22 cellular contexts compared by ENCODE assay signal in the genomic region with DNA sequence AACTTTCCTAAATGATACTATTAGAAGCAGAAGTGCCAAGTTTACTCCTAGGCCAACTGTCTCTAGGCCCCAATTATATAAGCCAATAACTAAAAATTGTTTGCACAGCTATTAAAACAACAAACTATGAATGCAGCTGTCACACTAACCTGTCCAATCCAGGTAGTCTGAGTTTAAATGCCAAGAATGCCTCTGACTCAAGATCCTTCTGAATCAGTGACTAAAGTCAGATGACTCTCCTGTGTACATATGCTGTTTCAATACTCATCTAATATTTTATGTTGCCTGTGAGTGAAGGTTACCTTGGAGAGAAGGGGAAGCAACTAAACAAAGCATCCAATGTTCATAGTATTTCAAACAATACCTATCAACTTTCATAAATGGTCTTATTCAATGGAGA.
"Had no signal": no experiment of that assay in that cellular context is flagged by ENCODE, and none has a peak within 500 bp of the region (broad histone marks: within the 10 kb centered on the region; RNA-seq: fewer than 3 reads in every experiment).

No MANE protein-coding gene starts in this region.

- DNase-seq: activated CD4-positive, alpha-beta T cell treated with anti-CD3 and anti-CD28 coated beads for 1 hour; activated CD4-positive, alpha-beta T cell treated with anti-CD3 and anti-CD28 coated beads, Interleukin-2, amount 50 U/mL, for 1 hour; activated CD8-positive, alpha-beta T cell treated with anti-CD3 and anti-CD28 coated beads, Interleukin-2, amount 10 ng/mL, durations not matched to agents 7 days and 5 days; activated gamma-delta T cell; activated naive CD4-positive, alpha-beta T cell treated with anti-CD3 and anti-CD28 coated beads, Interleukin-2, amount 50 U/mL, for 16 hours; activated naive CD8-positive, alpha-beta T cell treated with anti-CD3 and anti-CD28 coated beads, Interleukin-2, amount 50 U/mL, for 24 hours; effector memory CD4-positive, alpha-beta T cell; esophagus squamous epithelium; heart left ventricle; lower lobe of right lung; naive B cell; nucleus accumbens; small intestine; stimulated activated CD4-positive, alpha-beta T cell treated with anti-CD3 and anti-CD28 coated beads, Interleukin-2, amount 100 ng/mL, for 24 hours; stomach; uterus had no signal

- H3K27me3 Mint-ChIP-seq: stimulated activated memory B cell treated with anti-CD40 and anti-IgM and Interleukin-4, amounts not matched to agents 10 μg/mL and 1 μg/mL and 100 μg/mL, for 72 hours had no signal

- H3K27me3 ChIP-seq: esophagus squamous epithelium, gastroesophageal sphincter, heart left ventricle, stomach, suprapubic skin, tibial nerve, uterus had no signal

- H3K9me3 ChIP-seq: esophagus squamous epithelium, gastroesophageal sphincter, heart left ventricle, lower lobe of right lung, stomach, suprapubic skin, tibial nerve, uterus had no signal

- ATAC-seq: activated CD8-positive, alpha-beta T cell treated with anti-CD3 and anti-CD28 coated beads, Interleukin-2, amount 10 ng/mL, durations not matched to agents 7 days and 5 days; activated naive CD8-positive, alpha-beta T cell treated with anti-CD3 and anti-CD28 coated beads, Interleukin-2, amount 50 U/mL, for 24 hours; gastroesophageal sphincter; heart left ventricle; sciatic nerve; stimulated activated memory B cell treated with anti-CD40 and anti-IgM and Interleukin-4, amounts not matched to agents 10 μg/mL and 1 μg/mL and 100 μg/mL, for 72 hours had no signal

- H3K4me1 Mint-ChIP-seq: activated naive CD8-positive, alpha-beta T cell treated with anti-CD3 and anti-CD28 coated beads, Interleukin-2, amount 50 U/mL, for 24 hours; naive B cell; stimulated activated memory B cell treated with anti-CD40 and anti-IgM and Interleukin-4, amounts not matched to agents 10 μg/mL and 1 μg/mL and 100 μg/mL, for 72 hours had no signal

- H3K27ac ChIP-seq: esophagus squamous epithelium, gastroesophageal sphincter, heart left ventricle, lower lobe of right lung, stomach, suprapubic skin, tibial nerve, uterus had no signal

- H3K4me1 ChIP-seq: esophagus squamous epithelium, gastroesophageal sphincter, heart left ventricle, lower lobe of right lung, stomach, suprapubic skin, tibial nerve, uterus had no signal

- H3K36me3 ChIP-seq: esophagus squamous epithelium, gastroesophageal sphincter, heart left ventricle, lower lobe of right lung, stomach, suprapubic skin, tibial nerve, uterus had no signal

- H3K4me3 Mint-ChIP-seq: activated CD8-positive, alpha-beta T cell treated with anti-CD3 and anti-CD28 coated beads, Interleukin-2, amount 10 ng/mL, durations not matched to agents 7 days and 5 days; activated naive CD8-positive, alpha-beta T cell treated with anti-CD3 and anti-CD28 coated beads, Interleukin-2, amount 50 U/mL, for 24 hours; activated T-helper 1 cell treated with anti-CD3 and anti-CD28 coated beads, Interleukin-12 subunit alpha, Interleukin-12 subunit beta, Interleukin-2, Interleukin-4 antibody, amounts not matched to agents 30 ng/mL and 10 ng/mL and 1 ng/mL, durations not matched to agents 14 hours and 24 hours and 36 hours; naive B cell; stimulated activated memory B cell treated with anti-CD40 and anti-IgM and Interleukin-4, amounts not matched to agents 10 μg/mL and 1 μg/mL and 100 μg/mL, for 72 hours had no signal

- H3K4me3 ChIP-seq: esophagus squamous epithelium, gastroesophageal sphincter, heart left ventricle, lower lobe of right lung, stomach, suprapubic skin, tibial nerve, uterus had no signal

- H3K9me3 Mint-ChIP-seq: activated naive CD8-positive, alpha-beta T cell treated with anti-CD3 and anti-CD28 coated beads, Interleukin-2, amount 50 U/mL, for 24 hours; activated T-helper 1 cell treated with anti-CD3 and anti-CD28 coated beads, Interleukin-12 subunit alpha, Interleukin-12 subunit beta, Interleukin-2, Interleukin-4 antibody, amounts not matched to agents 30 ng/mL and 10 ng/mL and 1 ng/mL, durations not matched to agents 14 hours and 24 hours and 36 hours; naive B cell; stimulated activated memory B cell treated with anti-CD40 and anti-IgM and Interleukin-4, amounts not matched to agents 10 μg/mL and 1 μg/mL and 100 μg/mL, for 72 hours had no signal

- H3K36me3 Mint-ChIP-seq: naive B cell; stimulated activated memory B cell treated with anti-CD40 and anti-IgM and Interleukin-4, amounts not matched to agents 10 μg/mL and 1 μg/mL and 100 μg/mL, for 72 hours had no signal

- H3K27ac Mint-ChIP-seq: activated CD8-positive, alpha-beta T cell treated with anti-CD3 and anti-CD28 coated beads, Interleukin-2, amount 10 ng/mL, durations not matched to agents 7 days and 5 days; activated naive CD8-positive, alpha-beta T cell treated with anti-CD3 and anti-CD28 coated beads, Interleukin-2, amount 50 U/mL, for 24 hours; activated T-helper 1 cell treated with anti-CD3 and anti-CD28 coated beads, Interleukin-12 subunit alpha, Interleukin-12 subunit beta, Interleukin-2, Interleukin-4 antibody, amounts not matched to agents 30 ng/mL and 10 ng/mL and 1 ng/mL, durations not matched to agents 14 hours and 24 hours and 36 hours; naive B cell; stimulated activated memory B cell treated with anti-CD40 and anti-IgM and Interleukin-4, amounts not matched to agents 10 μg/mL and 1 μg/mL and 100 μg/mL, for 72 hours had no signal
